27 cellular contexts compared by ENCODE assay signal in genomic region chr1:194903524-194903923, GRCh38.
"Had no signal": no experiment of that assay in that cellular context is flagged by ENCODE, and none has a peak within 500 bp of the region (broad histone marks: within the 10 kb centered on the region; RNA-seq: fewer than 3 reads in every experiment).

No MANE protein-coding gene starts in this region.

- H3K27me3 ChIP-seq: gastroesophageal sphincter, spleen, transverse colon had no signal

- H3K4me1 ChIP-seq: gastroesophageal sphincter, spleen, transverse colon had no signal

- H3K9me3 ChIP-seq: gastroesophageal sphincter, mucosa of descending colon, spleen, transverse colon had no signal

- FAIRE-seq: astrocyte, keratinocyte, urothelium cell line had no signal

- H3K36me3 ChIP-seq: gastroesophageal sphincter, spleen, transverse colon had no signal

- H3K27ac ChIP-seq: gastroesophageal sphincter, spleen, transverse colon had no signal

- ATAC-seq: activated CD8-positive, alpha-beta T cell treated with anti-CD3 and anti-CD28 coated beads for 36 hours; activated T-cell treated with anti-CD3 and anti-CD28 coated beads, Interleukin-2, amount 50 U/mL, for 4 hours; activated T-helper 17 cell treated with anti-CD3 and anti-CD28 coated beads, Interleukin-2, amount 50 U/mL, for 72 hours; effector memory CD8-positive, alpha-beta T cell; gastroesophageal sphincter; left cardiac atrium; left ventricle myocardium superior; mucosa of descending colon; natural killer cell treated with Interleukin-12 subunit alpha and Interleukin-12 subunit beta and Interleukin-15 and Interleukin-18, amount 100 ng/mL, for 72 hours; right cardiac atrium had no signal

- H3K4me3 ChIP-seq: gastroesophageal sphincter, mucosa of descending colon, spleen, transverse colon had no signal

- DNase-seq: activated B cell treated with CpG ODN at 0.5 μM for 24 hours; activated CD4-positive, alpha-beta T cell treated with anti-CD3 and anti-CD28 coated beads, Interleukin-2, amount 50 U/mL, for 1 hour; activated CD8-positive, alpha-beta T cell treated with anti-CD3 and anti-CD28 coated beads for 36 hours; activated gamma-delta T cell treated with Interleukin-2 at 50 U/mL for 16 hours; activated naive CD4-positive, alpha-beta T cell treated with anti-CD3 and anti-CD28 coated beads, Interleukin-2, amount 50 U/mL, for 16 hours; activated T-cell treated with anti-CD3 and anti-CD28 coated beads, Interleukin-2, amount 50 U/mL, for 4 hours; amniotic stem cell; caudate nucleus; cortex of kidney; effector memory CD8-positive, alpha-beta T cell; erythroblast; hippocampal formation; left cardiac atrium; left ventricle myocardium superior; mucosa of descending colon; posterior cingulate gyrus; right cardiac atrium; spleen; stimulated activated CD4-positive, alpha-beta T cell treated with anti-CD3 and anti-CD28 coated beads, Interleukin-2, amount 100 ng/mL, for 48 hours; stimulated activated naive CD4-positive, alpha-beta T cell treated with Interleukin-2 at 50 U/mL for 16 hours; transverse colon had no signal
